1 cellular context compared by ENCODE assay signal in genomic region chr6:131636880-131637792, GRCh38.
A peak's percentile ranks its signal among the peaks of the same experiment; 100 is the strongest.
TF ChIP-seq lines count a peak whose summit lies in the region.

ENPP3 (plus strand) TSS chr6:131637302; CDS start chr6:131637385, 83 bp downstream.

TF ChIP-seq in K562, 482 proteins besides CTCF, POLR2A, EP300 and RAD21 (continued from another document and continues in another):
- TF ChIP-seq RERE (CRISPR knock-in tag; IDR thresholded peaks at IDR 0.05; ENCODE audit: borderline replicate concordance) (no peak), HNRNPL (IDR thresholded peaks at IDR 0.05; ENCODE audit: low read depth, low read length) (no peak), PTBP1 (IDR thresholded peaks at IDR 0.05; ENCODE audit: low read depth, low read length) (no peak), AFF1 (IDR thresholded peaks at IDR 0.05; ENCODE audit: low read depth in 1 of 2, partially characterized antibody in 2 of 2) (no peak), MTF1 (CRISPR knock-in tag; IDR thresholded peaks at IDR 0.05; ENCODE audit: borderline replicate concordance) (no peak), GABPB1 (CRISPR knock-in tag; IDR thresholded peaks at IDR 0.05) (no peak), ZNF311 (CRISPR knock-in tag; IDR thresholded peaks at IDR 0.05) (no peak), ZNF384 (IDR thresholded peaks at IDR 0.05; ENCODE audit: low read depth, low read length) (no peak), HDAC6 (IDR thresholded peaks at IDR 0.05; ENCODE audit: low read depth, low read length) (no peak), TAF7 (tag; IDR thresholded peaks at IDR 0.05) (no peak), CREB3 (tag; conservative IDR thresholded peaks at IDR 0.05; ENCODE audit: low read depth) (no peak), ATF3 (IDR thresholded peaks at IDR 0.05) (no peak), ATF3 (CRISPR knock-in tag; conservative IDR thresholded peaks at IDR 0.05) (no peak), GATA2 (CRISPR knock-in tag; IDR thresholded peaks at IDR 0.05) (no peak), PHB (CRISPR knock-in tag; IDR thresholded peaks at IDR 0.05) (no peak), ZNF133 (CRISPR knock-in tag; IDR thresholded peaks at IDR 0.05) (no peak), XRCC4 (IDR thresholded peaks at IDR 0.05; ENCODE audit: extremely low read depth, insufficient read depth, insufficient read length) (no peak), CCNT2 (IDR thresholded peaks at IDR 0.05; ENCODE audit: borderline replicate concordance, extremely low read depth, insufficient read length, low read depth, low read length) (no peak), E4F1 (CRISPR knock-in tag; IDR thresholded peaks at IDR 0.05; ENCODE audit: borderline replicate concordance) (no peak), RFX7 (CRISPR knock-in tag; IDR thresholded peaks at IDR 0.05) (no peak), YBX1 (IDR thresholded peaks at IDR 0.05) (no peak), COPS2 (conservative IDR thresholded peaks at IDR 0.05) (no peak), CREM (IDR thresholded peaks at IDR 0.05; ENCODE audit: low read depth) (no peak), TFAM (CRISPR knock-in tag; conservative IDR thresholded peaks at IDR 0.05) (no peak), STAT6 (CRISPR knock-in tag; IDR thresholded peaks at IDR 0.05) (no peak), NFIC (IDR thresholded peaks at IDR 0.05) (peak; percentile 5; the same call in 1 of the 2 replicates), HIVEP1 (CRISPR knock-in tag; IDR thresholded peaks at IDR 0.05) (no peak), ZNF644 (tag; IDR thresholded peaks at IDR 0.05; ENCODE audit: low read depth) (no peak), ZNF282 (CRISPR knock-in tag; IDR thresholded peaks at IDR 0.05) (no peak), ELF1 (tag; IDR thresholded peaks at IDR 0.05) (0 out of 2 replicates have a peak, but pooled peaks have one; percentile 27), SAFB2 (IDR thresholded peaks at IDR 0.05; ENCODE audit: borderline replicate concordance, low read depth, low read length, severe bottlenecking) (no peak), ID3 (CRISPR knock-in tag; IDR thresholded peaks at IDR 0.05) (no peak), ID3 (tag; IDR thresholded peaks at IDR 0.05) (no peak), BRD9 (IDR thresholded peaks at IDR 0.05; ENCODE audit: low read depth, partially characterized antibody) (no peak), RBFOX2 (IDR thresholded peaks at IDR 0.05; ENCODE audit: low read depth, low read length) (peak; percentile 55), ZNF217 (CRISPR knock-in tag; IDR thresholded peaks at IDR 0.05) (no peak), MITF (IDR thresholded peaks at IDR 0.05) (no peak), MED1 (CRISPR knock-in tag; IDR thresholded peaks at IDR 0.05; ENCODE audit: borderline replicate concordance) (no peak), NCOA1 (IDR thresholded peaks at IDR 0.05; ENCODE audit: low read depth) (no peak), STAT5B (CRISPR knock-in tag; IDR thresholded peaks at IDR 0.05) (no peak), ZBED1 (IDR thresholded peaks at IDR 0.05) (no peak), HES1 (IDR thresholded peaks at IDR 0.05; ENCODE audit: low read depth) (no peak), HMBOX1 (IDR thresholded peaks at IDR 0.05) (peak; percentile 73), RB1 (IDR thresholded peaks at IDR 0.05; ENCODE audit: low read depth) (no peak), SRSF9 (IDR thresholded peaks at IDR 0.05; ENCODE audit: borderline replicate concordance, low read depth, low read length) (no peak)
